ENCODE assay signal across 9 cellular contexts in the genomic region with DNA sequence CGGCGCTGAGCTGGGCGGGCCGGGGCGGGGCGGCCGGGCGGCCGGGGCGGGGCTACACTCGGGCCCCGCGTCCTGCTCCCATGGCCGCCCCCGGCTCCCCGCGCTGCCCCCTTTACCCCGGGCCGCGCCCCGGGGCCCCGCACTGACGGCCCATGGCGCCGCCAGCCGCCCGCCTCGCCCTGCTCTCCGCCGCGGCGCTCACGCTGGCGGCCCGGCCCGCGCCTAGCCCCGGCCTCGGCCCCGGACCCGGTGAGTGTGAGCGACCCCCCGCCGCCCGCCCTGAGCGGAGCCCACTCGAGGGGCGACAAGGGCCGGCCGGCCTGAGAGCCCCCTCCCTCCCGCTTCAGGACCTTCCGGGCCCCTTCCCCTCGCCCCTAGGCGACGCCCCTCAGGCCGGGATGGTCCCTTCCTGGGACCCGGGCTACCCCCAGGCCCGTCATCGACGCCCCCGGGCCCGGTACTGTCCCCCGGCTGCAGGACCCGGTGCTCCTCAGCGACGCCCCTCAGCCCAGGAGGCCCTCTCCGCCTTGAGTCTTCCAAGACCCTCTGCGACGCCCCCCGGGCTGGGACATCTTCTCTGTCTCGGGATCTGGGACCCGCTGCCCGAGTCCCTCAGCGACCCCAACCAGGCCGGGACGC. TPM values are rescaled to one million over a fixed set of nuclear protein-coding genes. Genes with fewer than 3 reads are reported as not detected.
A peak's percentile ranks its signal among the peaks of the same experiment; 100 is the strongest.
DNase-seq lines count a peak whose midpoint lies in the region; ATAC-seq, FAIRE-seq and TF ChIP-seq lines count a peak whose summit lies in the region.
"Had no signal": no experiment of that assay in that cellular context is flagged by ENCODE, and none has a peak within 500 bp of the region (broad histone marks: within the 10 kb centered on the region; RNA-seq: fewer than 3 reads in every experiment).

A gene with protein sequence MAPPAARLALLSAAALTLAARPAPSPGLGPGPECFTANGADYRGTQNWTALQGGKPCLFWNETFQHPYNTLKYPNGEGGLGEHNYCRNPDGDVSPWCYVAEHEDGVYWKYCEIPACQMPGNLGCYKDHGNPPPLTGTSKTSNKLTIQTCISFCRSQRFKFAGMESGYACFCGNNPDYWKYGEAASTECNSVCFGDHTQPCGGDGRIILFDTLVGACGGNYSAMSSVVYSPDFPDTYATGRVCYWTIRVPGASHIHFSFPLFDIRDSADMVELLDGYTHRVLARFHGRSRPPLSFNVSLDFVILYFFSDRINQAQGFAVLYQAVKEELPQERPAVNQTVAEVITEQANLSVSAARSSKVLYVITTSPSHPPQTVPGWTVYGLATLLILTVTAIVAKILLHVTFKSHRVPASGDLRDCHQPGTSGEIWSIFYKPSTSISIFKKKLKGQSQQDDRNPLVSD (plus strand): TSS at position 57 of the 639 bp plus-strand sequence. CDS start 96 bp downstream, at position 153.

- H3K27ac ChIP-seq in astrocyte (ENCODE audit: low read depth, low read length) (no peak within 1 kb of the TSS), stomach (peak within 1 kb of the TSS; percentile 78 to 84 (median 80))

- no peak for ATAC-seq in GM19467 (IDR thresholded peaks at IDR 0.05; ENCODE audit: unreplicated experiment)

- H3K36me3 ChIP-seq in astrocyte (ENCODE audit: insufficient read depth, low read length) (no peaks in the 10 kb centered on the region), kidney epithelial cell (ENCODE audit: control insufficient read depth, insufficient read depth, low read length) (no peaks in the 10 kb centered on the region), stomach (no peaks in the 10 kb centered on the region)

- peak within 1 kb of the TSS; percentile 55 for H3K4me3 ChIP-seq in astrocyte (ENCODE audit: insufficient read depth, low read depth, low read length)
- H3K4me3 ChIP-seq in kidney epithelial cell (ENCODE audit: low read depth, low read length), result peak within 1 kb of the TSS; percentile 59
- H3K4me3 ChIP-seq in stomach, result peak within 1 kb of the TSS; percentile 67 to 83 (median 71)

- H3K27me3 Mint-ChIP-seq in activated CD4-positive, alpha-beta T cell treated with anti-CD3 and anti-CD28 coated beads, Interleukin-2, amount 10 ng/mL, durations not matched to agents 7 days and 5 days, result peaks cover 71% of the 10 kb centered on the region
- H3K27me3 Mint-ChIP-seq in astrocyte (ENCODE audit: low read depth, unreplicated experiment), result peaks cover 40% of the 10 kb centered on the region

- H3K27ac Mint-ChIP-seq in activated CD4-positive, alpha-beta T cell treated with anti-CD3 and anti-CD28 coated beads, Interleukin-2, amount 10 ng/mL, durations not matched to agents 7 days and 5 days, result no peak within 1 kb of the TSS
- H3K27ac Mint-ChIP-seq in astrocyte (ENCODE audit: unreplicated experiment), result no peak within 1 kb of the TSS
- H3K27ac Mint-ChIP-seq: activated naive CD4-positive, alpha-beta T cell treated with anti-CD3 and anti-CD28 coated beads, Interleukin-2, amount 50 U/mL, for 72 hours had no signal

- intact Hi-C loops in stomach (cut with DNase I; ENCODE audit: low total_unique reads), result no loop called here

- no peak for DNase-seq in activated CD4-positive, alpha-beta T cell treated with anti-CD3 and anti-CD28 coated beads, Interleukin-2, amount 10 ng/mL, durations not matched to agents 7 days and 5 days
- no peak for DNase-seq in activated CD4-positive, alpha-beta T cell treated with anti-CD3 and anti-CD28 coated beads, Interleukin-2, amount 50 U/mL, for 48 hours
- DNase-seq in astrocyte (ENCODE audit: low read depth) (no peak), kidney epithelial cell (ENCODE audit: low read depth) (no peak), stomach (no peak), NCI-H510A (lab: John Stamatoyannopoulos, UW) (no peak), NOMO-1 treated with DMSO at 0.1 percent for 48 hours (lab: John Stamatoyannopoulos, UW; ENCODE audit: unreplicated experiment) (no peak)

- H2AFZ ChIP-seq in astrocyte (ENCODE audit: low read depth, low read length), result peak within 1 kb of the TSS; percentile 83

- H3K79me2 ChIP-seq in astrocyte (ENCODE audit: insufficient read depth, low read length), result no peaks in the 10 kb centered on the region

- H3K27me3 ChIP-seq in astrocyte (ENCODE audit: insufficient read depth, low read length) (peaks cover 28% of the 10 kb centered on the region), kidney epithelial cell (ENCODE audit: control insufficient read depth, insufficient read depth, low read length) (peaks cover 11% of the 10 kb centered on the region), stomach (peaks cover 0 to 35% (median 11%) of the 10 kb centered on the region in 3 donors)

- peak within 1 kb of the TSS; percentile 60 for H3K9ac ChIP-seq in astrocyte (ENCODE audit: low read length)

- H3K9me3 Mint-ChIP-seq in activated CD4-positive, alpha-beta T cell treated with anti-CD3 and anti-CD28 coated beads, Interleukin-2, amount 10 ng/mL, durations not matched to agents 7 days and 5 days, result no peaks in the 10 kb centered on the region
- H3K9me3 Mint-ChIP-seq in astrocyte (ENCODE audit: unreplicated experiment), result no peaks in the 10 kb centered on the region
- H3K9me3 Mint-ChIP-seq: activated naive CD4-positive, alpha-beta T cell treated with anti-CD3 and anti-CD28 coated beads, Interleukin-2, amount 50 U/mL, for 72 hours had no signal

- no peaks in the 10 kb centered on the region for H3K9me3 ChIP-seq in astrocyte (ENCODE audit: insufficient read depth, low read depth, low read length)
- H3K9me3 ChIP-seq in stomach, result no peaks in the 10 kb centered on the region

- H4K20me1 ChIP-seq in astrocyte (ENCODE audit: insufficient read depth, low read length), result no peaks in the 10 kb centered on the region

- POLR2A ChIA-PET in activated CD4-positive, alpha-beta T cell treated with anti-CD3 and anti-CD28 coated beads, Interleukin-2, amount 10 ng/mL, durations not matched to agents 7 days and 5 days (lab: Charles Lee), result no interaction called here

- WGBS in stomach, 5 donors, result 0 to 2% (median 1%) methylated on average over 5 to 75 of the region's 76 CpGs

- TF ChIP-seq CTCF in astrocyte (IDR thresholded peaks at IDR 0.05; ENCODE audit: insufficient read depth, low read depth, low read length), result no peak
- no peak for TF ChIP-seq CTCF in kidney epithelial cell (IDR thresholded peaks at IDR 0.05; ENCODE audit: insufficient read depth, low read length, poor library complexity, severe bottlenecking)
- TF ChIP-seq CTCF in stomach (IDR thresholded peaks at IDR 0.05), result no peak

- H3K4me1 ChIP-seq in astrocyte (ENCODE audit: insufficient read depth, low read length) (peaks cover 14% of the 10 kb centered on the region), stomach (peaks cover 20 to 41% (median 34%) of the 10 kb centered on the region in 4 donors)

- H3K4me3 Mint-ChIP-seq in activated CD4-positive, alpha-beta T cell treated with anti-CD3 and anti-CD28 coated beads, Interleukin-2, amount 10 ng/mL, durations not matched to agents 7 days and 5 days, result peak within 1 kb of the TSS; percentile 56
- H3K4me3 Mint-ChIP-seq in astrocyte (ENCODE audit: unreplicated experiment), result peak within 1 kb of the TSS; percentile 75

- no peak for FAIRE-seq in astrocyte (lab: Jason Lieb, UNC)

- CTCF ChIA-PET in activated CD4-positive, alpha-beta T cell treated with anti-CD3 and anti-CD28 coated beads, Interleukin-2, amount 10 ng/mL, durations not matched to agents 7 days and 5 days (lab: Charles Lee), result interaction anchor here (0.6 to 1.4 kb wide), 3 partner anchors 12 to 281 kb away, joined by 4 to 5 read pairs (median 5); a partner anchor contains a TSS

- peak within 1 kb of the TSS; percentile 88 for H3K4me2 ChIP-seq in astrocyte (ENCODE audit: low read length)

- TF ChIP-seq EP300 in stomach (IDR thresholded peaks at IDR 0.05), result no peak

- H3K36me3 Mint-ChIP-seq in activated CD4-positive, alpha-beta T cell treated with anti-CD3 and anti-CD28 coated beads, Interleukin-2, amount 10 ng/mL, durations not matched to agents 7 days and 5 days (ENCODE audit: low read depth), result no peaks in the 10 kb centered on the region
- no peaks in the 10 kb centered on the region for H3K36me3 Mint-ChIP-seq in astrocyte (ENCODE audit: low read depth, unreplicated experiment)
- H3K36me3 Mint-ChIP-seq: activated naive CD4-positive, alpha-beta T cell treated with anti-CD3 and anti-CD28 coated beads, Interleukin-2, amount 50 U/mL, for 72 hours had no signal

- no peak for TF ChIP-seq POLR2A in stomach (IDR thresholded peaks at IDR 0.05)

- peaks cover 14% of the 10 kb centered on the region for H3K4me1 Mint-ChIP-seq in activated CD4-positive, alpha-beta T cell treated with anti-CD3 and anti-CD28 coated beads, Interleukin-2, amount 10 ng/mL, durations not matched to agents 7 days and 5 days
- H3K4me1 Mint-ChIP-seq in astrocyte (ENCODE audit: low read depth, unreplicated experiment), result peaks cover 2% of the 10 kb centered on the region

RNA-seq across cellular contexts. Expression of the gene that starts here (rescaled TPM):
- under 1 TPM in 1 of 2 experiments, not detected in 1; 0.15 TPM for total RNA-seq in activated CD4-positive, alpha-beta T cell treated with anti-CD3 and anti-CD28 coated beads, Interleukin-2, amount 10 ng/mL, durations not matched to agents 7 days and 5 days
- 3.3 and 5.9 TPM in 2 replicates for total RNA-seq in astrocyte
- total RNA-seq in kidney epithelial cell, result 6.5 and 7.1 TPM in 2 replicates
- 10 to 100 TPM in 4 of 5 donors, 1 to 10 TPM in 1; 5.4 to 34.5 (median 13.8) TPM for total RNA-seq in stomach
- 1 to 10 TPM; 5.8 to 10.0 (median 8.1) TPM for polyA plus RNA-seq in stomach
